12 cellular contexts compared by ENCODE assay signal in genomic region chr16:84085271-84085667, GRCh38. TPM values are rescaled to one million over a fixed set of nuclear protein-coding genes. Genes with fewer than 3 reads are reported as not detected.
DNase-seq lines count a peak whose midpoint lies in the region; ATAC-seq, FAIRE-seq and TF ChIP-seq lines count a peak whose summit lies in the region.
"Had no signal": no experiment of that assay in that cellular context is flagged by ENCODE, and none has a peak within 500 bp of the region (broad histone marks: within the 10 kb centered on the region; RNA-seq: fewer than 3 reads in every experiment).

No MANE protein-coding gene starts in this region.

- POLR2A ChIA-PET in HEK293 (lab: Yijun Ruan, JAX) = interaction anchor here (1.0 to 1.2 kb wide), 2 partner anchors 32 to 102 kb away, joined by 3 to 6 read pairs; partner anchors contain the start of genes MBTPS1 and TAF1C

- H3K23ac ChIP-seq in mesendoderm (ENCODE audit: low read length) = no peak overlapping the region

- WGBS in small intestine, 3 donors = 81 to 84% (median 82%) methylated on average over 8 of the region's 8 CpGs
- no CpG with 5 or more reads among the region's 8 CpGs for WGBS in mesendoderm (ENCODE audit: extremely low coverage, insufficient coverage, low lambda C conversion rate)

- H2BK15ac ChIP-seq in mesendoderm (replicated peaks; ENCODE audit: low read depth) = no peak overlapping the region

- H2AFZ ChIP-seq in OCI-LY3 (ENCODE audit: low read depth, low read length) = no peak overlapping the region
- H2AFZ ChIP-seq: GM23338, PC-9 had no signal

- no peak overlapping the region for H3K18ac ChIP-seq in mesendoderm (ENCODE audit: low read length)

- no peak overlapping the region for H2BK5ac ChIP-seq in mesendoderm (ENCODE audit: low read length)

- H4K5ac ChIP-seq in mesendoderm (ENCODE audit: low read length) = no peak overlapping the region

- H3K79me1 ChIP-seq in mesendoderm (ENCODE audit: low read length) = no peaks in the 10 kb centered on the region

- no peak for TF ChIP-seq CTCF in natural killer cell (IDR thresholded peaks at IDR 0.05)
- TF ChIP-seq CTCF in HEK293 (tag by site-specific recombination; IDR thresholded peaks at IDR 0.05) = no peak
- TF ChIP-seq CTCF in OCI-LY3 (IDR thresholded peaks at IDR 0.05; ENCODE audit: low read depth, low read length) = no peak

- intact Hi-C loops in natural killer cell (cut with micrococcal nuclease) = loop anchor here (2.0 kb wide), 1 partner anchor 102 kb away; the partner anchor contains the start of gene TAF1C

- peaks cover 23% of the 10 kb centered on the region for H3K27me3 ChIP-seq in OCI-LY3 (ENCODE audit: low read depth, low read length)
- no peaks in the 10 kb centered on the region for H3K27me3 ChIP-seq in small intestine (ENCODE audit: control insufficient read depth in 2 of 2, insufficient read depth in 2 of 2, low read length in 2 of 2)
- H3K27me3 ChIP-seq in mesendoderm (ENCODE audit: insufficient read depth, low read length, poor library complexity) = no peaks in the 10 kb centered on the region
- H3K27me3 ChIP-seq: BE2C had no signal

- H3K27ac Mint-ChIP-seq in natural killer cell treated with Interleukin-12 subunit alpha and Interleukin-12 subunit beta and Interleukin-15 and Interleukin-18, amount 100 ng/mL, for 72 hours = no peak overlapping the region
- no peak overlapping the region for H3K27ac Mint-ChIP-seq in natural killer cell
- H3K27ac Mint-ChIP-seq: GM23338 had no signal

- H3K9me3 Mint-ChIP-seq in natural killer cell treated with Interleukin-12 subunit alpha and Interleukin-12 subunit beta and Interleukin-15 and Interleukin-18, amount 100 ng/mL, for 72 hours = no peaks in the 10 kb centered on the region
- no peaks in the 10 kb centered on the region for H3K9me3 Mint-ChIP-seq in natural killer cell
- H3K9me3 Mint-ChIP-seq: GM23338, T-cell had no signal

- peaks cover 7 to 95% of the 10 kb centered on the region in 2 experiments; a peak in 2 of 3 replicates for H3K36me3 ChIP-seq in HEK293 (ENCODE audit: control insufficient read depth in 2 of 2, insufficient read depth in 1 of 2, low read length in 2 of 2)
- H3K36me3 ChIP-seq in OCI-LY3 (replicated peaks; ENCODE audit: low read depth, low read length) = peaks cover 69% of the 10 kb centered on the region
- peaks cover 18 to 22% of the 10 kb centered on the region in 2 donors for H3K36me3 ChIP-seq in small intestine (ENCODE audit: control insufficient read depth in 2 of 2, insufficient read depth in 2 of 2, low read length in 2 of 2)
- H3K36me3 ChIP-seq in mesendoderm (ENCODE audit: control insufficient read depth, insufficient read depth, low read length) = peaks cover 14% of the 10 kb centered on the region

- H3K27me3 Mint-ChIP-seq in natural killer cell treated with Interleukin-12 subunit alpha and Interleukin-12 subunit beta and Interleukin-15 and Interleukin-18, amount 100 ng/mL, for 72 hours = no peaks in the 10 kb centered on the region
- H3K27me3 Mint-ChIP-seq in natural killer cell (ENCODE audit: low read depth in 2 of 2) = no peaks in the 10 kb centered on the region
- H3K27me3 Mint-ChIP-seq: T-cell had no signal

- peak overlapping the region; percentile 24 for H3K4me3 Mint-ChIP-seq in natural killer cell treated with Interleukin-12 subunit alpha and Interleukin-12 subunit beta and Interleukin-15 and Interleukin-18, amount 100 ng/mL, for 72 hours
- no peak overlapping the region for H3K4me3 Mint-ChIP-seq in natural killer cell
- H3K4me3 Mint-ChIP-seq: GM23338, T-cell had no signal

- H3K36me3 Mint-ChIP-seq in natural killer cell treated with Interleukin-12 subunit alpha and Interleukin-12 subunit beta and Interleukin-15 and Interleukin-18, amount 100 ng/mL, for 72 hours = peaks cover 38% of the 10 kb centered on the region
- H3K36me3 Mint-ChIP-seq in natural killer cell = peaks cover 11% of the 10 kb centered on the region

- H3K79me2 ChIP-seq in OCI-LY3 (ENCODE audit: low read length) (no peaks in the 10 kb centered on the region), mesendoderm (ENCODE audit: control insufficient read depth, insufficient read depth, low read length) (no peaks in the 10 kb centered on the region)

- H3K4me1 ChIP-seq in HEK293 (ENCODE audit: control insufficient read depth, insufficient read depth, low read length) = no peaks in the 10 kb centered on the region
- peaks cover 52% of the 10 kb centered on the region for H3K4me1 ChIP-seq in OCI-LY3 (ENCODE audit: low read length)
- H3K4me1 ChIP-seq in small intestine (ENCODE audit: control insufficient read depth in 2 of 2, insufficient read depth in 1 of 2, low read depth in 1 of 2, low read length in 1 of 2) = no peaks in the 10 kb centered on the region
- H3K4me1 ChIP-seq in mesendoderm (ENCODE audit: control insufficient read depth, low read depth, low read length) = no peaks in the 10 kb centered on the region
- H3K4me1 ChIP-seq: BE2C had no signal

- H3K4me1 Mint-ChIP-seq in natural killer cell treated with Interleukin-12 subunit alpha and Interleukin-12 subunit beta and Interleukin-15 and Interleukin-18, amount 100 ng/mL, for 72 hours (ENCODE audit: low read depth in 2 of 2) = peaks cover 34 to 42% of the 10 kb centered on the region in 2 donors
- peaks cover 27 to 32% of the 10 kb centered on the region in 2 donors for H3K4me1 Mint-ChIP-seq in natural killer cell
- H3K4me1 Mint-ChIP-seq: GM23338 had no signal

- H4K8ac ChIP-seq in mesendoderm (ENCODE audit: low read depth, low read length) = no peak overlapping the region

- H3K56ac ChIP-seq in mesendoderm (ENCODE audit: low read length) = no peak overlapping the region

- no peak overlapping the region for H2AK5ac ChIP-seq in mesendoderm (ENCODE audit: low read length)

- no peak for DNase-seq in natural killer cell treated with Interleukin-12 subunit alpha and Interleukin-12 subunit beta and Interleukin-15 and Interleukin-18, amount 100 ng/mL, for 72 hours (ENCODE audit: low spot score)
- no peak for DNase-seq in natural killer cell
- no peak for DNase-seq in small intestine
- DNase-seq in effector CD8-positive, alpha-beta T cell (lab: John Stamatoyannopoulos, UW) = no peak
- DNase-seq in mesendoderm = no peak

- H3K4me3 ChIP-seq in HEK293 (ENCODE audit: low read depth, low read length) (no peak overlapping the region), OCI-LY3 (ENCODE audit: low read length) (no peak overlapping the region), small intestine (ENCODE audit: low read depth in 1 of 2, low read length in 2 of 2) (no peak overlapping the region), mesendoderm (ENCODE audit: low read length) (no peak overlapping the region)
- H3K4me3 ChIP-seq: GM23338, PC-9 had no signal

- ATAC-seq in natural killer cell treated with Interleukin-12 subunit alpha and Interleukin-12 subunit beta and Interleukin-15 and Interleukin-18, amount 100 ng/mL, for 72 hours = no peak
- no peak for ATAC-seq in natural killer cell

- no peak overlapping the region for H3K27ac ChIP-seq in HEK293 (ENCODE audit: extremely low read depth, low read depth, low read length)
- no peak overlapping the region for H3K27ac ChIP-seq in OCI-LY3 (ENCODE audit: low read length)
- H3K27ac ChIP-seq in small intestine (ENCODE audit: low read depth in 1 of 2, low read length in 1 of 2) = no peak overlapping the region
- no peak overlapping the region for H3K27ac ChIP-seq in mesendoderm (ENCODE audit: low read depth, low read length)
- H3K27ac ChIP-seq: PC-9 had no signal

- peaks cover 83% of the 10 kb centered on the region for H4K20me1 ChIP-seq in OCI-LY3 (ENCODE audit: insufficient read depth, low read length)

- H3K4me2 ChIP-seq in OCI-LY3 (ENCODE audit: low read length) (peak overlapping the region; percentile 29), mesendoderm (ENCODE audit: low read length) (no peak overlapping the region)
- H3K4me2 ChIP-seq: GM23338, PC-9 had no signal

- CTCF ChIA-PET in HEK293 (lab: Yijun Ruan, JAX) = interaction anchor here (0.7 to 6.7 kb wide), 16 partner anchors 11 to 409 kb away, joined by 3 to 65 read pairs (median 8); partner anchors contain the start of gene TAF1C

- H3K9me3 ChIP-seq in HEK293 (ENCODE audit: control insufficient read depth, insufficient read depth, low read depth, low read length) (no peaks in the 10 kb centered on the region), OCI-LY3 (ENCODE audit: insufficient read depth, low read length) (no peaks in the 10 kb centered on the region), small intestine (ENCODE audit: control insufficient read depth, low read depth) (no peaks in the 10 kb centered on the region)
- H3K9me3 ChIP-seq: BE2C had no signal

- H3K4ac ChIP-seq in mesendoderm (ENCODE audit: low read depth, low read length) = no peak overlapping the region

- H3K9ac ChIP-seq in OCI-LY3 (ENCODE audit: low read length) = no peak overlapping the region
- H3K9ac ChIP-seq in mesendoderm (ENCODE audit: low read length) = no peak overlapping the region

- FAIRE-seq in small intestine (lab: Jason Lieb, UNC) = no peak

- no peak overlapping the region for H2BK120ac ChIP-seq in mesendoderm (ENCODE audit: low read depth, low read length)

TF ChIP-seq in HEK293, 187 proteins besides CTCF, POLR2A, EP300 and RAD21:
- no peak for TF ChIP-seq ZNF354C (tag by site-specific recombination; IDR thresholded peaks at IDR 0.05; ENCODE audit: borderline replicate concordance, low read depth)
- peak; percentile 60; the same call in 1 of the 2 replicates for TF ChIP-seq ZNF121 (tag by site-specific recombination; IDR thresholded peaks at IDR 0.05)

RNA-seq across cellular contexts. Expression of gene MBTPS1, which starts 31.5 kb away (rescaled TPM):
- 10 to 100 TPM; 65.4 to 83.4 TPM for total RNA-seq in natural killer cell treated with Interleukin-12 subunit alpha and Interleukin-12 subunit beta and Interleukin-15 and Interleukin-18, amount 100 ng/mL, for 72 hours
- 100 to 1,000 TPM in 2 of 3 donors, 10 to 100 TPM in 1; 85.2 to 124 (median 113) TPM for total RNA-seq in natural killer cell
- 10 to 100 TPM; 24.0 to 40.9 (median 30.4) TPM for polyA plus RNA-seq in small intestine
- 47.5 TPM for polyA plus RNA-seq in mesendoderm (2013, experiment 1 of 2)
- polyA plus RNA-seq in mesendoderm (2013, experiment 2 of 2) = 46.5 TPM

RNA-seq across cellular contexts. Expression of gene SLC38A8, which starts 42.7 kb away (rescaled TPM):
- total RNA-seq in natural killer cell treated with Interleukin-12 subunit alpha and Interleukin-12 subunit beta and Interleukin-15 and Interleukin-18, amount 100 ng/mL, for 72 hours = not detected
- total RNA-seq in natural killer cell = not detected
- under 1 TPM in 1 of 3 donors, not detected in 2; 0.33 TPM for polyA plus RNA-seq in small intestine
- not detected for polyA plus RNA-seq in mesendoderm (2013, experiment 1 of 2)
- 0.11 TPM for polyA plus RNA-seq in mesendoderm (2013, experiment 2 of 2)
- total RNA-seq: GM23338, PC-9, T-cell had no signal
- polyA plus RNA-seq: AG04450, GM23338 had no signal

RNA-seq across cellular contexts. Expression of gene HSDL1, which starts 59.7 kb away (rescaled TPM):
- 10 to 100 TPM in 1 of 2 donors, 1 to 10 TPM in 1; 7.3 to 21.0 TPM for total RNA-seq in natural killer cell treated with Interleukin-12 subunit alpha and Interleukin-12 subunit beta and Interleukin-15 and Interleukin-18, amount 100 ng/mL, for 72 hours
- total RNA-seq in natural killer cell = 10 to 100 TPM; 11.2 to 15.3 (median 13.5) TPM
- polyA plus RNA-seq in small intestine = 10 to 100 TPM in 1 of 3 donors, 1 to 10 TPM in 2; 7.1 to 11.3 (median 9.4) TPM
- polyA plus RNA-seq in mesendoderm (2013, experiment 1 of 2) = 16.0 TPM
- 15.8 TPM for polyA plus RNA-seq in mesendoderm (2013, experiment 2 of 2)

RNA-seq across cellular contexts. Expression of gene DNAAF1, which starts 59.8 kb away (rescaled TPM):
- not detected for total RNA-seq in natural killer cell treated with Interleukin-12 subunit alpha and Interleukin-12 subunit beta and Interleukin-15 and Interleukin-18, amount 100 ng/mL, for 72 hours
- 1 to 10 TPM in 1 of 3 donors, under 1 TPM in 2; 0.43 to 2.9 (median 0.95) TPM for total RNA-seq in natural killer cell
- 1 to 10 TPM in 1 of 3 donors, under 1 TPM in 1, not detected in 1; 0.72 to 2.0 TPM for polyA plus RNA-seq in small intestine
- polyA plus RNA-seq in mesendoderm (2013, experiment 1 of 2) = 0.03 TPM
- 0.06 TPM for polyA plus RNA-seq in mesendoderm (2013, experiment 2 of 2)
- polyA plus RNA-seq: AG04450 had no signal
